In the genomic region with DNA sequence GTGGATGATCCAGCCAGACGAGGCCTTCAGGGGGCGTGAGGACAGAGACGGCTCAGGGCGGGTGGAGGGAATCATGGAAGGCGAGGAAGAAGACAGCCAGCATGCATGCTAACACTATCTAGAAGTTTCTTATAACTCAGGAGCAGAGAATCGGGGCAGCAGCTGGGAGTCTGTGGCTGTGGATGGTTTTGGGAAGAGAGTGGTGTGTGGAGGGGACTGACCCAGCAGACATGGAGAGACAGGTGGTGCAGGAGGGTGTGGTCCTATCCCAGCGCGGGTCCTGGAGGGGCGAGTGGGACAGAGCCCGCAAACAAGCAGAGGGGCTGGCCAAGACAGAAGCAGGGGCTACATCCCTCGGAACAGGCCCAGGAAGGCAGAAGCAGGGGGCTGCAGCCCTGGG, we compare ENCODE assay signal across 18 cellular contexts.
"Had no signal": no experiment of that assay in that cellular context is flagged by ENCODE, and none has a peak within 500 bp of the region (broad histone marks: within the 10 kb centered on the region; RNA-seq: fewer than 3 reads in every experiment).

No MANE protein-coding gene starts in this region.

- H3K36me3 ChIP-seq: SJSA1 had no signal

- H3K4me3 ChIP-seq: SJSA1 had no signal

- H3K27ac Mint-ChIP-seq: activated CD4-positive, alpha-beta memory T cell treated with anti-CD3 and anti-CD28 coated beads, Interleukin-2, amount 10 ng/mL, durations not matched to agents 7 days and 5 days; activated naive CD8-positive, alpha-beta T cell; activated T-helper 2 cell treated with anti-CD3 and anti-CD28 coated beads, Interferon-gamma antibody, Interleukin-2, Interleukin-4, amounts not matched to agents 10 μg/mL and 5 μg/mL and 100 μg/mL, durations not matched to agents 14 hours and 24 hours and 36 hours; T-helper 1 cell treated with Interleukin-12 subunit alpha and Interleukin-12 subunit beta and Interleukin-4 antibody, amounts not matched to agents 30 μg/mL and 1 μg/mL, for 36 hours had no signal

- H3K4me3 Mint-ChIP-seq: activated CD4-positive, alpha-beta memory T cell treated with anti-CD3 and anti-CD28 coated beads, Interleukin-2, amount 10 ng/mL, durations not matched to agents 7 days and 5 days; activated naive CD8-positive, alpha-beta T cell; T-helper 1 cell treated with Interleukin-12 subunit alpha and Interleukin-12 subunit beta and Interleukin-4 antibody, amounts not matched to agents 30 μg/mL and 1 μg/mL, for 36 hours had no signal

- H3K9me3 Mint-ChIP-seq: activated CD4-positive, alpha-beta memory T cell treated with anti-CD3 and anti-CD28 coated beads, Interleukin-2, amount 10 ng/mL, durations not matched to agents 7 days and 5 days; activated T-helper 2 cell treated with anti-CD3 and anti-CD28 coated beads, Interferon-gamma antibody, Interleukin-2, Interleukin-4, amounts not matched to agents 10 μg/mL and 5 μg/mL and 100 μg/mL, durations not matched to agents 14 hours and 24 hours and 36 hours; T-helper 1 cell treated with Interleukin-12 subunit alpha and Interleukin-12 subunit beta and Interleukin-4 antibody, amounts not matched to agents 30 μg/mL and 1 μg/mL, for 36 hours had no signal

- H3K4me1 ChIP-seq: SJSA1 had no signal

- H3K27ac ChIP-seq: KMS-11, SJSA1 had no signal

- ATAC-seq: activated CD4-positive, CD25-positive, alpha-beta regulatory T cell treated with anti-CD3 and anti-CD28 coated beads, Interleukin-2, amount 50 U/mL, for 24 hours had no signal

- H3K9me3 ChIP-seq: SJSA1 had no signal

- H3K36me3 Mint-ChIP-seq: activated naive CD8-positive, alpha-beta T cell had no signal

- DNase-seq: activated CD4-positive, alpha-beta memory T cell treated with anti-CD3 and anti-CD28 coated beads, Interleukin-2, amount 10 ng/mL, durations not matched to agents 7 days and 5 days; activated CD4-positive, alpha-beta T cell treated with anti-CD3 and anti-CD28 coated beads for 48 hours; activated gamma-delta T cell treated with Interleukin-2 at 50 U/mL for 16 hours; activated T-cell treated with anti-CD3 and anti-CD28 coated beads for 4 hours; activated T-cell treated with anti-CD3 and anti-CD28 coated beads, Interleukin-2, amount 50 U/mL, for 48 hours; NCI-H1092; NCI-H1417; NCI-H1930; NCI-H2171 treated with DMSO at 0.1 percent for 48 hours; NCI-H226; NCI-H526; NCI-H774 had no signal
